Comparison of ENCODE assay signal across 1 cellular context in genomic region chr2:23565814-23566213, GRCh38.
TF ChIP-seq lines count a peak whose summit lies in the region.

No MANE protein-coding gene starts in this region.

TF ChIP-seq in H1, 55 proteins besides CTCF, POLR2A, EP300 and RAD21:
- TF ChIP-seq SUZ12 (IDR thresholded peaks at IDR 0.05; ENCODE audit: low read length) (no peak), CTBP2 (IDR thresholded peaks at IDR 0.05; ENCODE audit: borderline replicate concordance, insufficient read depth, insufficient read length, low read length) (no peak), SAP30 (IDR thresholded peaks at IDR 0.05; ENCODE audit: insufficient read depth, insufficient replicate concordance, low read length) (no peak), YY1 (IDR thresholded peaks at IDR 0.05; ENCODE audit: low read depth, low read length) (no peak)
